In genomic region chr18:62584241-62585120, GRCh38 we compare ENCODE assay signal across 1 cellular context.
TF ChIP-seq lines count a peak whose summit lies in the region.

No MANE protein-coding gene starts in this region.

TF ChIP-seq in HepG2, 621 proteins besides CTCF, POLR2A, EP300 and RAD21 (continued from another document and continues in another):
- TF ChIP-seq, protein P1, sequence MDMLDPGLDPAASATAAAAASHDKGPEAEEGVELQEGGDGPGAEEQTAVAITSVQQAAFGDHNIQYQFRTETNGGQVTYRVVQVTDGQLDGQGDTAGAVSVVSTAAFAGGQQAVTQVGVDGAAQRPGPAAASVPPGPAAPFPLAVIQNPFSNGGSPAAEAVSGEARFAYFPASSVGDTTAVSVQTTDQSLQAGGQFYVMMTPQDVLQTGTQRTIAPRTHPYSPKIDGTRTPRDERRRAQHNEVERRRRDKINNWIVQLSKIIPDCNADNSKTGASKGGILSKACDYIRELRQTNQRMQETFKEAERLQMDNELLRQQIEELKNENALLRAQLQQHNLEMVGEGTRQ (IDR thresholded peaks at IDR 0.05; ENCODE audit: low read depth, low read length): no peak
- TF ChIP-seq, protein P1 (CRISPR knock-in tag; IDR thresholded peaks at IDR 0.05; ENCODE audit: borderline replicate concordance): no peak
- TF ChIP-seq ZNF839 (CRISPR knock-in tag; IDR thresholded peaks at IDR 0.05; ENCODE audit: borderline replicate concordance) (no peak), PLRG1 (conservative IDR thresholded peaks at IDR 0.05) (no peak), MAFK (conservative IDR thresholded peaks at IDR 0.05 in 1 of 2, IDR thresholded peaks at IDR 0.05 in 1 of 2; ENCODE audit: low read length in 2 of 2) (no peak), SOX6 (IDR thresholded peaks at IDR 0.05) (no peak), SOX6 (CRISPR knock-in tag; IDR thresholded peaks at IDR 0.05) (no peak; the same call in 1 of the 2 replicates), ZBTB38 (CRISPR knock-in tag; IDR thresholded peaks at IDR 0.05) (no peak), ETV5 (CRISPR knock-in tag; IDR thresholded peaks at IDR 0.05; ENCODE audit: borderline replicate concordance) (0 out of 2 replicates have a peak, but pooled peaks have one; percentile 9), ZNF431 (CRISPR knock-in tag; IDR thresholded peaks at IDR 0.05; ENCODE audit: borderline replicate concordance, low read depth) (no peak), ZNF616 (CRISPR knock-in tag; IDR thresholded peaks at IDR 0.05; ENCODE audit: low read depth) (no peak), SP5 (CRISPR knock-in tag; IDR thresholded peaks at IDR 0.05; ENCODE audit: borderline replicate concordance, low read depth) (no peak), MIXL1 (CRISPR knock-in tag; IDR thresholded peaks at IDR 0.05) (peak; percentile 25; the same call in 1 of the 2 replicates), SPEN (CRISPR knock-in tag; IDR thresholded peaks at IDR 0.05; ENCODE audit: low read depth) (no peak), ZFP62 (CRISPR knock-in tag; IDR thresholded peaks at IDR 0.05) (no peak), POLR2G (IDR thresholded peaks at IDR 0.05; ENCODE audit: low read depth, low read length) (no peak), ZNF12 (CRISPR knock-in tag; IDR thresholded peaks at IDR 0.05) (no peak), NFYB (CRISPR knock-in tag; IDR thresholded peaks at IDR 0.05) (no peak), ZNF674 (CRISPR knock-in tag; IDR thresholded peaks at IDR 0.05; ENCODE audit: low read depth) (no peak), ZNF3 (CRISPR knock-in tag; IDR thresholded peaks at IDR 0.05) (no peak), SALL1 (CRISPR knock-in tag; IDR thresholded peaks at IDR 0.05) (peak; percentile 41), ZNF891 (CRISPR knock-in tag; IDR thresholded peaks at IDR 0.05) (no peak), TRIM22 (IDR thresholded peaks at IDR 0.05) (no peak), YEATS2 (CRISPR knock-in tag; IDR thresholded peaks at IDR 0.05; ENCODE audit: borderline replicate concordance) (peak; percentile 37; the same call in 1 of the 2 replicates), NFATC3 (CRISPR knock-in tag; IDR thresholded peaks at IDR 0.05) (no peak), SOX5 (CRISPR knock-in tag; IDR thresholded peaks at IDR 0.05; ENCODE audit: borderline replicate concordance) (no peak), ERF (CRISPR knock-in tag; IDR thresholded peaks at IDR 0.05) (0 out of 2 replicates have a peak, but pooled peaks have one; percentile 41), NR2F6 (IDR thresholded peaks at IDR 0.05) (no peak), NR2F6 (CRISPR knock-in tag; IDR thresholded peaks at IDR 0.05) (no peak), HNF4A (CRISPR knock-in tag; IDR thresholded peaks at IDR 0.05) (no peak), ZNF749 (CRISPR knock-in tag; IDR thresholded peaks at IDR 0.05; ENCODE audit: borderline replicate concordance) (no peak), ZNF580 (CRISPR knock-in tag; IDR thresholded peaks at IDR 0.05; ENCODE audit: borderline replicate concordance, low read depth) (0 out of 2 replicates have a peak, but pooled peaks have one; percentile 42), FOXA1 (IDR thresholded peaks at IDR 0.05) (no peak), FOXA1 (CRISPR knock-in tag; IDR thresholded peaks at IDR 0.05) (no peak), TBX2 (CRISPR knock-in tag; IDR thresholded peaks at IDR 0.05; ENCODE audit: borderline replicate concordance) (no peak), CEBPB (IDR thresholded peaks at IDR 0.05; ENCODE audit: borderline replicate concordance, low read depth, low read length) (no peak), JDP2 (CRISPR knock-in tag; IDR thresholded peaks at IDR 0.05; ENCODE audit: borderline replicate concordance) (no peak), MIER2 (CRISPR knock-in tag; IDR thresholded peaks at IDR 0.05) (no peak), ZIK1 (CRISPR knock-in tag; IDR thresholded peaks at IDR 0.05; ENCODE audit: borderline replicate concordance, low read depth) (no peak), SOX13 (IDR thresholded peaks at IDR 0.05) (no peak), SOX13 (CRISPR knock-in tag; conservative IDR thresholded peaks at IDR 0.05 in 1 of 2, IDR thresholded peaks at IDR 0.05 in 1 of 2) (0 out of 4 replicates have a peak, but pooled peaks of 1 of the 2 experiments have one; percentile 8), ZNF557 (CRISPR knock-in tag; IDR thresholded peaks at IDR 0.05) (no peak), ZMYM4 (CRISPR knock-in tag; IDR thresholded peaks at IDR 0.05) (peak; percentile 71; the same call in 1 of the 2 replicates), NCOA2 (CRISPR knock-in tag; IDR thresholded peaks at IDR 0.05) (no peak), ZFY (CRISPR knock-in tag; IDR thresholded peaks at IDR 0.05) (peak; percentile 42; the same call in 1 of the 2 replicates), ZMYM3 (CRISPR knock-in tag; IDR thresholded peaks at IDR 0.05) (no peak), KLF15 (CRISPR knock-in tag; IDR thresholded peaks at IDR 0.05; ENCODE audit: borderline replicate concordance) (no peak), ZNF296 (CRISPR knock-in tag; conservative IDR thresholded peaks at IDR 0.05) (no peak), PCBP1 (IDR thresholded peaks at IDR 0.05; ENCODE audit: borderline replicate concordance, low read depth, low read length) (no peak), HNRNPK (IDR thresholded peaks at IDR 0.05; ENCODE audit: low read depth, low read length, poor library complexity, severe bottlenecking) (no peak), ZGPAT (CRISPR knock-in tag; IDR thresholded peaks at IDR 0.05) (no peak), RELA (CRISPR knock-in tag; IDR thresholded peaks at IDR 0.05) (no peak), ARHGAP35 (CRISPR knock-in tag; IDR thresholded peaks at IDR 0.05; ENCODE audit: borderline replicate concordance) (no peak), MYNN (CRISPR knock-in tag; IDR thresholded peaks at IDR 0.05; ENCODE audit: low read depth) (no peak), ZNF292 (CRISPR knock-in tag; IDR thresholded peaks at IDR 0.05; ENCODE audit: borderline replicate concordance, low read depth) (no peak), RAD51 (IDR thresholded peaks at IDR 0.05; ENCODE audit: borderline replicate concordance) (no peak), FOXA3 (CRISPR knock-in tag; IDR thresholded peaks at IDR 0.05) (no peak), ARID4A (CRISPR knock-in tag; IDR thresholded peaks at IDR 0.05; ENCODE audit: borderline replicate concordance) (peak; percentile 44; the same call in 1 of the 2 replicates), ZNF343 (CRISPR knock-in tag; IDR thresholded peaks at IDR 0.05) (no peak), LCORL (IDR thresholded peaks at IDR 0.05) (no peak), LCORL (CRISPR knock-in tag; IDR thresholded peaks at IDR 0.05) (0 out of 2 replicates have a peak, but pooled peaks have one; percentile 35), ZNF101 (CRISPR knock-in tag; IDR thresholded peaks at IDR 0.05; ENCODE audit: borderline replicate concordance, low read depth) (no peak), PHF5A (CRISPR knock-in tag; IDR thresholded peaks at IDR 0.05; ENCODE audit: low read depth, unreplicated experiment) (no peak), BRCA1 (CRISPR knock-in tag; IDR thresholded peaks at IDR 0.05) (no peak), ARID3A (IDR thresholded peaks at IDR 0.05; ENCODE audit: low read depth, low read length) (0 out of 2 replicates have a peak, but pooled peaks have one; percentile 59), ZNF383 (CRISPR knock-in tag; IDR thresholded peaks at IDR 0.05; ENCODE audit: borderline replicate concordance) (no peak), ZNF672 (CRISPR knock-in tag; IDR thresholded peaks at IDR 0.05) (no peak), NRL (CRISPR knock-in tag; IDR thresholded peaks at IDR 0.05; ENCODE audit: borderline replicate concordance) (no peak)
- TF ChIP-seq, protein P2, sequence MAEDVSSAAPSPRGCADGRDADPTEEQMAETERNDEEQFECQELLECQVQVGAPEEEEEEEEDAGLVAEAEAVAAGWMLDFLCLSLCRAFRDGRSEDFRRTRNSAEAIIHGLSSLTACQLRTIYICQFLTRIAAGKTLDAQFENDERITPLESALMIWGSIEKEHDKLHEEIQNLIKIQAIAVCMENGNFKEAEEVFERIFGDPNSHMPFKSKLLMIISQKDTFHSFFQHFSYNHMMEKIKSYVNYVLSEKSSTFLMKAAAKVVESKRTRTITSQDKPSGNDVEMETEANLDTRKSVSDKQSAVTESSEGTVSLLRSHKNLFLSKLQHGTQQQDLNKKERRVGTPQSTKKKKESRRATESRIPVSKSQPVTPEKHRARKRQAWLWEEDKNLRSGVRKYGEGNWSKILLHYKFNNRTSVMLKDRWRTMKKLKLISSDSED (CRISPR knock-in tag; IDR thresholded peaks at IDR 0.05): no peak
- TF ChIP-seq, protein P3, sequence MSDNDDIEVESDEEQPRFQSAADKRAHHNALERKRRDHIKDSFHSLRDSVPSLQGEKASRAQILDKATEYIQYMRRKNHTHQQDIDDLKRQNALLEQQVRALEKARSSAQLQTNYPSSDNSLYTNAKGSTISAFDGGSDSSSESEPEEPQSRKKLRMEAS (IDR thresholded peaks at IDR 0.05): no peak
- TF ChIP-seq, protein P4, sequence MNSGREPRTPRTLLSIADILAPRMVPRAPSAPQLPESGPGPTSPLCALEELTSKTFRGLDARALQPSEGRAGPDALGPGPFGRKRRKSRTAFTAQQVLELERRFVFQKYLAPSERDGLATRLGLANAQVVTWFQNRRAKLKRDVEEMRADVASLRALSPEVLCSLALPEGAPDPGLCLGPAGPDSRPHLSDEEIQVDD (CRISPR knock-in tag; IDR thresholded peaks at IDR 0.05; ENCODE audit: borderline replicate concordance): no peak
